Comparison of ENCODE assay signal across 21 cellular contexts in the genomic region with DNA sequence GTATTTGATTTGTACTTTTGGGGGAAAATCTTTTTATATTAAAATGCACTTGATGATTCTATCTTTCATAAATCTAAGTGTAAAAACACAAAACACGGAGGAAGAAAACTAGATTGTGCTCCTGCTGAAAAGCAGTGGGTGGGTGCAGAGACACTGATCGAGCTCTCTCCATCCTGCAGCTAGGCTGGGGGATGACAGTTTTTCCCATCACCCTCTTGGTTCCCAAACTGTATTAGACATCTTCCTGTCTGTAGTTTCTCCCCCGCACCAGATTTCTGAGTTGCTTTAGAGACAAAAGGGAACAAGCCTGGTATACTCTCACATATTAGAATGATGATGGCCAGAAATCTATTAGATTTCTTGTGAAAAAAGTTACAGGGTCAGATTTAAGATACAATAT.
"Had no signal": no experiment of that assay in that cellular context is flagged by ENCODE, and none has a peak within 500 bp of the region (broad histone marks: within the 10 kb centered on the region; RNA-seq: fewer than 3 reads in every experiment).

No MANE protein-coding gene starts in this region.

- H3K4me1 Mint-ChIP-seq: naive thymus-derived CD8-positive, alpha-beta T cell; nephron progenitor cell; stimulated activated effector memory CD8-positive, alpha-beta T cell treated with anti-CD3 and anti-CD28 coated beads, Interleukin-12 subunit alpha, Interleukin-12 subunit beta, amount 100 ng/mL, for 72 hours had no signal

- H3K36me3 Mint-ChIP-seq: stimulated activated effector memory CD8-positive, alpha-beta T cell treated with anti-CD3 and anti-CD28 coated beads, Interleukin-12 subunit alpha, Interleukin-12 subunit beta, amount 100 ng/mL, for 72 hours; type B pancreatic cell had no signal

- H3K36me3 ChIP-seq: heart left ventricle, left lung, ovary, right atrium auricular region, tibial artery had no signal

- H3K27ac ChIP-seq: heart left ventricle, hepatocyte, left lung, ovary, right atrium auricular region, testis, tibial artery had no signal

- ATAC-seq: effector memory CD8-positive, alpha-beta T cell; heart left ventricle; left cardiac atrium; left lung; naive thymus-derived CD8-positive, alpha-beta T cell; sciatic nerve; stimulated activated effector memory CD8-positive, alpha-beta T cell treated with anti-CD3 and anti-CD28 coated beads, Interleukin-12 subunit alpha, Interleukin-12 subunit beta, amount 100 ng/mL, for 72 hours had no signal

- H3K4me2 ChIP-seq: hepatocyte had no signal

- H3K27me3 ChIP-seq: heart left ventricle, hepatocyte, left lung, ovary, right atrium auricular region, testis, tibial artery had no signal

- H3K4me3 Mint-ChIP-seq: effector memory CD8-positive, alpha-beta T cell; naive thymus-derived CD8-positive, alpha-beta T cell; nephron progenitor cell; stimulated activated effector memory CD8-positive, alpha-beta T cell treated with anti-CD3 and anti-CD28 coated beads, Interleukin-12 subunit alpha, Interleukin-12 subunit beta, amount 100 ng/mL, for 72 hours; type B pancreatic cell had no signal

- H3K79me2 ChIP-seq: hepatocyte had no signal

- H2AFZ ChIP-seq: hepatocyte had no signal

- H3K4me3 ChIP-seq: heart left ventricle, hepatocyte, left lung, ovary, right atrium auricular region, testis, tibial artery had no signal

- H3K4me1 ChIP-seq: heart left ventricle, left lung, right atrium auricular region, testis, tibial artery had no signal

- H3K27ac Mint-ChIP-seq: effector memory CD8-positive, alpha-beta T cell; naive thymus-derived CD8-positive, alpha-beta T cell; nephron progenitor cell; stimulated activated effector memory CD8-positive, alpha-beta T cell treated with anti-CD3 and anti-CD28 coated beads, Interleukin-12 subunit alpha, Interleukin-12 subunit beta, amount 100 ng/mL, for 72 hours; type B pancreatic cell had no signal

- DNase-seq: cortex of kidney; effector memory CD8-positive, alpha-beta T cell; heart left ventricle; left cardiac atrium; left lung; mesenchymal stem cell; midbrain; naive thymus-derived CD8-positive, alpha-beta T cell; nephron progenitor cell; ovary; stimulated activated CD4-positive, alpha-beta T cell treated with anti-CD3 and anti-CD28 coated beads, Interleukin-2, amount 100 ng/mL, for 24 hours; stimulated activated CD4-positive, alpha-beta T cell treated with anti-CD3 and anti-CD28 coated beads, Interleukin-4, amount 100 ng/mL, for 24 hours; stimulated activated naive CD4-positive, alpha-beta T cell treated with Interleukin-2 at 50 U/mL for 16 hours; substantia nigra; testis; tibial artery had no signal
